In genomic region chr1:26357121-26357602, GRCh38 we compare ENCODE assay signal across 25 cellular contexts. TPM values are rescaled to one million over a fixed set of nuclear protein-coding genes. Genes with fewer than 3 reads are reported as not detected.
DNase-seq lines count a peak whose midpoint lies in the region; ATAC-seq, FAIRE-seq and TF ChIP-seq lines count a peak whose summit lies in the region.
"Had no signal": no experiment of that assay in that cellular context is flagged by ENCODE, and none has a peak within 500 bp of the region (broad histone marks: within the 10 kb centered on the region; RNA-seq: fewer than 3 reads in every experiment).

No MANE protein-coding gene starts in this region.

- CTCF ChIA-PET in activated CD8-positive, alpha-beta memory T cell treated with anti-CD3 and anti-CD28 coated beads, Interleukin-2, amount 10 ng/mL, durations not matched to agents 7 days and 5 days (lab: Charles Lee) = interaction anchor here (3.0 to 8.9 kb wide), 2 partner anchors 36 to 70 kb away, joined by 18 to 114 read pairs; no protein-coding TSS in a partner anchor

- TF ChIP-seq CTCF in bronchial epithelial cell (IDR thresholded peaks at IDR 0.05; ENCODE audit: insufficient read depth, low read length, severe bottlenecking) = no peak
- TF ChIP-seq CTCF in mucosa of descending colon (IDR thresholded peaks at IDR 0.05) = no peak
- no peak for TF ChIP-seq CTCF in endodermal cell (conservative IDR thresholded peaks at IDR 0.05)

- H3K27me3 ChIP-seq in bronchial epithelial cell (ENCODE audit: control insufficient read depth, insufficient read depth, low read length) (peaks cover 2% of the 10 kb centered on the region), endodermal cell (ENCODE audit: control insufficient read depth, insufficient read depth, low read length, poor library complexity, severe bottlenecking) (peaks cover 32% of the 10 kb centered on the region)

- H3K9me3 ChIP-seq in mucosa of descending colon = no peaks in the 10 kb centered on the region
- H3K9me3 ChIP-seq in endodermal cell (ENCODE audit: control insufficient read depth, low read length) = no peaks in the 10 kb centered on the region
- H3K9me3 ChIP-seq: BLaER1 treated with 17β-estradiol and CSF1 and Interleukin-3, amounts not matched to agents 10 nM and 100 nM had no signal

- no peak overlapping the region for H3K27ac ChIP-seq in endodermal cell (ENCODE audit: low read depth, low read length)
- H3K27ac ChIP-seq: BLaER1 treated with 17β-estradiol and CSF1 and Interleukin-3, amounts not matched to agents 10 nM and 100 nM; KMS-11; parathyroid adenoma had no signal

- 86 to 87% methylated on average over 4 to 9 of the region's 10 CpGs for WGBS in endodermal cell (ENCODE audit: insufficient coverage in 1 of 2, insufficient read length in 1 of 2), 2 experiments

- no peak for FAIRE-seq in bronchial epithelial cell (lab: Jason Lieb, UNC)
- FAIRE-seq: G401.6, urothelium cell line had no signal

- no peak overlapping the region for H3K27ac Mint-ChIP-seq in stimulated activated naive CD8-positive, alpha-beta T cell treated with anti-CD3 and anti-CD28 coated beads, Interleukin-15, amount 100 ng/mL, for 72 hours
- no peak overlapping the region for H3K27ac Mint-ChIP-seq in activated CD8-positive, alpha-beta memory T cell treated with anti-CD3 and anti-CD28 coated beads, Interleukin-2, amount 10 ng/mL, durations not matched to agents 7 days and 5 days
- H3K27ac Mint-ChIP-seq in endodermal cell = no peak overlapping the region
- H3K27ac Mint-ChIP-seq: immature natural killer cell, naive B cell had no signal

- intact Hi-C loops in mucosa of descending colon (cut with DNase I, micrococcal nuclease) = no loop called here

- H3K4me1 ChIP-seq in mucosa of descending colon (ENCODE audit: low read depth) (peaks cover 48% of the 10 kb centered on the region), endodermal cell (ENCODE audit: control insufficient read depth, insufficient read depth, low read length) (peaks cover 4% of the 10 kb centered on the region)
- H3K4me1 ChIP-seq: parathyroid adenoma had no signal

- DNase-seq in stimulated activated naive CD8-positive, alpha-beta T cell treated with anti-CD3 and anti-CD28 coated beads, Interleukin-15, amount 100 ng/mL, for 72 hours = no peak
- DNase-seq in stimulated activated naive CD8-positive, alpha-beta T cell treated with anti-CD3 and anti-CD28 coated beads, Interleukin-15, Interleukin-2, amounts not matched to agents 100 U/mL and 50 U/mL, for 24 hours = no peak
- DNase-seq in bronchial epithelial cell (ENCODE audit: low read depth) (peak; percentile 88), mucosa of descending colon (peak; percentile 81 to 91 (median 85)), SIG-M5 treated with dmso at 0.1 percent for 504 hours (lab: John Stamatoyannopoulos, UW; ENCODE audit: unreplicated experiment) (no peak), endodermal cell (no peak)
- no peak for DNase-seq in activated CD8-positive, alpha-beta memory T cell treated with anti-CD3 and anti-CD28 coated beads, Interleukin-2, amount 10 ng/mL, durations not matched to agents 7 days and 5 days
- DNase-seq: amygdala; central memory CD4-positive, alpha-beta T cell; immature natural killer cell; naive B cell; NCI-H1092 treated with DMSO at 0.1 percent for 48 hours; NCI-H2081 treated with DMSO at 0.1 percent for 48 hours; NCI-H524; Right ventricle myocardium superior; T-cell had no signal

- peaks cover 36% of the 10 kb centered on the region for H3K27me3 Mint-ChIP-seq in stimulated activated naive CD8-positive, alpha-beta T cell treated with anti-CD3 and anti-CD28 coated beads, Interleukin-15, amount 100 ng/mL, for 72 hours
- H3K27me3 Mint-ChIP-seq in activated CD8-positive, alpha-beta memory T cell treated with anti-CD3 and anti-CD28 coated beads, Interleukin-2, amount 10 ng/mL, durations not matched to agents 7 days and 5 days = peaks cover 13% of the 10 kb centered on the region
- H3K27me3 Mint-ChIP-seq in endodermal cell (ENCODE audit: insufficient read depth) = peaks cover 45% of the 10 kb centered on the region

- no peak overlapping the region for H3K4me3 ChIP-seq in bronchial epithelial cell (ENCODE audit: low read depth, low read length)
- no peak overlapping the region for H3K4me3 ChIP-seq in mucosa of descending colon
- H3K4me3 ChIP-seq in endodermal cell (ENCODE audit: low read length) = no peak overlapping the region
- H3K4me3 ChIP-seq: BLaER1 treated with 17β-estradiol and CSF1 and Interleukin-3, amounts not matched to agents 10 nM and 100 nM; lung had no signal

- H3K9me3 Mint-ChIP-seq in stimulated activated naive CD8-positive, alpha-beta T cell treated with anti-CD3 and anti-CD28 coated beads, Interleukin-15, amount 100 ng/mL, for 72 hours = no peaks in the 10 kb centered on the region
- H3K9me3 Mint-ChIP-seq in activated CD8-positive, alpha-beta memory T cell treated with anti-CD3 and anti-CD28 coated beads, Interleukin-2, amount 10 ng/mL, durations not matched to agents 7 days and 5 days (ENCODE audit: low read depth) = no peaks in the 10 kb centered on the region
- no peaks in the 10 kb centered on the region for H3K9me3 Mint-ChIP-seq in endodermal cell
- H3K9me3 Mint-ChIP-seq: immature natural killer cell, T-cell had no signal

- ATAC-seq in stimulated activated naive CD8-positive, alpha-beta T cell treated with anti-CD3 and anti-CD28 coated beads, Interleukin-15, amount 100 ng/mL, for 72 hours = peak; percentile 6
- ATAC-seq in stimulated activated naive CD8-positive, alpha-beta T cell treated with anti-CD3 and anti-CD28 coated beads, Interleukin-15, Interleukin-2, amounts not matched to agents 100 U/mL and 50 U/mL, for 24 hours = no peak
- ATAC-seq in mucosa of descending colon (peak; percentile 71), GM19463 (IDR thresholded peaks at IDR 0.05; ENCODE audit: unreplicated experiment) (no peak)
- ATAC-seq in activated CD8-positive, alpha-beta memory T cell treated with anti-CD3 and anti-CD28 coated beads, Interleukin-2, amount 10 ng/mL, durations not matched to agents 7 days and 5 days = no peak
- ATAC-seq: T-cell had no signal

- H3K36me3 Mint-ChIP-seq in activated CD8-positive, alpha-beta memory T cell treated with anti-CD3 and anti-CD28 coated beads, Interleukin-2, amount 10 ng/mL, durations not matched to agents 7 days and 5 days = no peaks in the 10 kb centered on the region
- H3K36me3 Mint-ChIP-seq in endodermal cell (ENCODE audit: low read depth) = no peaks in the 10 kb centered on the region
- H3K36me3 Mint-ChIP-seq: naive B cell, T-cell had no signal

- H3K36me3 ChIP-seq in bronchial epithelial cell (ENCODE audit: control insufficient read depth, insufficient read depth, low read length) = no peaks in the 10 kb centered on the region
- no peaks in the 10 kb centered on the region for H3K36me3 ChIP-seq in mucosa of descending colon (ENCODE audit: low read depth)
- no peaks in the 10 kb centered on the region for H3K36me3 ChIP-seq in endodermal cell (ENCODE audit: control insufficient read depth, insufficient read depth, low read length)
- H3K36me3 ChIP-seq: BLaER1 treated with 17β-estradiol and CSF1 and Interleukin-3, amounts not matched to agents 10 nM and 100 nM had no signal

- H3K9ac ChIP-seq in endodermal cell (ENCODE audit: extremely low read depth, low read length, poor library complexity, severe bottlenecking) = no peak overlapping the region
- H3K9ac ChIP-seq: BLaER1 treated with 17β-estradiol and CSF1 and Interleukin-3, amounts not matched to agents 10 nM and 100 nM; KMS-11; parathyroid adenoma had no signal

- H3K4me1 Mint-ChIP-seq in stimulated activated naive CD8-positive, alpha-beta T cell treated with anti-CD3 and anti-CD28 coated beads, Interleukin-15, amount 100 ng/mL, for 72 hours = peaks cover 52% of the 10 kb centered on the region
- peaks cover 44% of the 10 kb centered on the region for H3K4me1 Mint-ChIP-seq in activated CD8-positive, alpha-beta memory T cell treated with anti-CD3 and anti-CD28 coated beads, Interleukin-2, amount 10 ng/mL, durations not matched to agents 7 days and 5 days
- H3K4me1 Mint-ChIP-seq in endodermal cell = peaks cover 20% of the 10 kb centered on the region

- H3K4me3 Mint-ChIP-seq in stimulated activated naive CD8-positive, alpha-beta T cell treated with anti-CD3 and anti-CD28 coated beads, Interleukin-15, amount 100 ng/mL, for 72 hours = no peak overlapping the region
- H3K4me3 Mint-ChIP-seq in activated CD8-positive, alpha-beta memory T cell treated with anti-CD3 and anti-CD28 coated beads, Interleukin-2, amount 10 ng/mL, durations not matched to agents 7 days and 5 days = no peak overlapping the region
- no peak overlapping the region for H3K4me3 Mint-ChIP-seq in endodermal cell
- H3K4me3 Mint-ChIP-seq: immature natural killer cell, T-cell had no signal

RNA-seq across cellular contexts. Expression of gene CRYBG2, which starts 3.2 kb away (rescaled TPM):
- total RNA-seq in bronchial epithelial cell (19.5 and 67.7 TPM in 2 replicates), mucosa of descending colon (10 to 100 TPM; 19.4 to 27.7 (median 19.6) TPM), endodermal cell (10 to 100 TPM in 1 of 2 donors, 1 to 10 TPM in 1; 9.0 to 15.1 TPM)
- 1 to 10 TPM; 5.7 to 8.6 TPM for total RNA-seq in activated CD8-positive, alpha-beta memory T cell treated with anti-CD3 and anti-CD28 coated beads, Interleukin-2, amount 10 ng/mL, durations not matched to agents 7 days and 5 days
- polyA plus RNA-seq in endodermal cell (2013, experiment 1 of 2) = 5.9 TPM
- polyA plus RNA-seq in endodermal cell (2013, experiment 2 of 2) = 4.4 TPM
- total RNA-seq: A673, fibroblast of lung, Right ventricle myocardium superior had no signal
- polyA plus RNA-seq: fibroblast of lung had no signal

RNA-seq across cellular contexts. Expression of gene ZNF683, which starts 15.4 kb away (rescaled TPM):
- total RNA-seq in bronchial epithelial cell (not detected in 2 replicates), mucosa of descending colon (1 to 10 TPM in 1 of 3 donors, under 1 TPM in 1, not detected in 1; 0.19 to 1.0 TPM), endodermal cell (not detected)
- 10 to 100 TPM in 1 of 2 experiments, 1 to 10 TPM in 1; 7.0 to 26.3 TPM for total RNA-seq in activated CD8-positive, alpha-beta memory T cell treated with anti-CD3 and anti-CD28 coated beads, Interleukin-2, amount 10 ng/mL, durations not matched to agents 7 days and 5 days
- not detected for polyA plus RNA-seq in endodermal cell (2013, experiment 1 of 2)
- not detected for polyA plus RNA-seq in endodermal cell (2013, experiment 2 of 2)
- total RNA-seq: A673, fibroblast of lung, Right ventricle myocardium superior had no signal
- polyA plus RNA-seq: fibroblast of lung had no signal

RNA-seq across cellular contexts. Expression of gene CD52, which starts 39.4 kb away (rescaled TPM):
- not detected in 2 replicates for total RNA-seq in bronchial epithelial cell
- total RNA-seq in mucosa of descending colon = 10 to 100 TPM in 2 of 3 donors, 1 to 10 TPM in 1; 6.9 to 17.8 (median 13.1) TPM
- 100 to 1,000 TPM; 951 to 971 TPM for total RNA-seq in activated CD8-positive, alpha-beta memory T cell treated with anti-CD3 and anti-CD28 coated beads, Interleukin-2, amount 10 ng/mL, durations not matched to agents 7 days and 5 days
- total RNA-seq in endodermal cell = 1 to 10 TPM; 3.7 to 4.4 TPM
- polyA plus RNA-seq in endodermal cell (2013, experiment 1 of 2) = 0.82 TPM
- not detected for polyA plus RNA-seq in endodermal cell (2013, experiment 2 of 2)
- total RNA-seq: A673, fibroblast of lung had no signal

RNA-seq across cellular contexts. Expression of gene UBXN11, which starts 50.7 kb away (rescaled TPM):
- total RNA-seq in bronchial epithelial cell (2.6 and 3.1 TPM in 2 replicates), mucosa of descending colon (10 to 100 TPM; 12.9 to 17.9 (median 16.4) TPM), endodermal cell (10 to 100 TPM; 24.3 to 30.3 TPM)
- total RNA-seq in activated CD8-positive, alpha-beta memory T cell treated with anti-CD3 and anti-CD28 coated beads, Interleukin-2, amount 10 ng/mL, durations not matched to agents 7 days and 5 days = 10 to 100 TPM; 27.7 to 39.3 TPM
- polyA plus RNA-seq in endodermal cell (2013, experiment 1 of 2) = 18.5 TPM
- 19.1 TPM for polyA plus RNA-seq in endodermal cell (2013, experiment 2 of 2)

RNA-seq across cellular contexts. Expression of gene LIN28A, which starts 53.5 kb away (rescaled TPM):
- total RNA-seq in bronchial epithelial cell (not detected in 2 replicates), mucosa of descending colon (not detected), endodermal cell (1,000 to 10,000 TPM in 1 of 2 donors, 100 to 1,000 TPM in 1; 867 to 1,041 TPM)
- not detected for total RNA-seq in activated CD8-positive, alpha-beta memory T cell treated with anti-CD3 and anti-CD28 coated beads, Interleukin-2, amount 10 ng/mL, durations not matched to agents 7 days and 5 days
- polyA plus RNA-seq in endodermal cell (2013, experiment 1 of 2) = 195 TPM
- 199 TPM for polyA plus RNA-seq in endodermal cell (2013, experiment 2 of 2)
- total RNA-seq: fibroblast of lung, Right ventricle myocardium superior had no signal
- polyA plus RNA-seq: immature natural killer cell, lung had no signal

Comparison
In these comparisons a context has a peak if more than half of its experiments do, and no peak if none do; other contexts are left out.
1. ATAC-seq: peak in stimulated activated naive CD8-positive, alpha-beta T cell treated with anti-CD3 and anti-CD28 coated beads, Interleukin-15, amount 100 ng/mL, for 72 hours (single experiment) and mucosa of descending colon (single experiment); none in stimulated activated naive CD8-positive, alpha-beta T cell treated with anti-CD3 and anti-CD28 coated beads, Interleukin-15, Interleukin-2, amounts not matched to agents 100 U/mL and 50 U/mL, for 24 hours (single experiment), GM19463 (single experiment) and activated CD8-positive, alpha-beta memory T cell treated with anti-CD3 and anti-CD28 coated beads, Interleukin-2, amount 10 ng/mL, durations not matched to agents 7 days and 5 days (single experiment).
2. DNase-seq: peak in bronchial epithelial cell (single experiment) and mucosa of descending colon (3 of 3); none in stimulated activated naive CD8-positive, alpha-beta T cell treated with anti-CD3 and anti-CD28 coated beads, Interleukin-15, amount 100 ng/mL, for 72 hours (0 of 2), stimulated activated naive CD8-positive, alpha-beta T cell treated with anti-CD3 and anti-CD28 coated beads, Interleukin-15, Interleukin-2, amounts not matched to agents 100 U/mL and 50 U/mL, for 24 hours (single experiment), SIG-M5 treated with dmso at 0.1 percent for 504 hours (single experiment), activated CD8-positive, alpha-beta memory T cell treated with anti-CD3 and anti-CD28 coated beads, Interleukin-2, amount 10 ng/mL, durations not matched to agents 7 days and 5 days (single experiment) and endodermal cell (single experiment).
3. RNA of gene CD52, which starts 39.4 kb away (total RNA-seq): 951 to 971 TPM in activated CD8-positive, alpha-beta memory T cell treated with anti-CD3 and anti-CD28 coated beads, Interleukin-2, amount 10 ng/mL, durations not matched to agents 7 days and 5 days; 6.9 to 17.8 TPM in mucosa of descending colon, 3.7 to 4.4 TPM in endodermal cell and not detected in bronchial epithelial cell; every median in the first group is over 10 times any median in the second.